In the genomic region with DNA sequence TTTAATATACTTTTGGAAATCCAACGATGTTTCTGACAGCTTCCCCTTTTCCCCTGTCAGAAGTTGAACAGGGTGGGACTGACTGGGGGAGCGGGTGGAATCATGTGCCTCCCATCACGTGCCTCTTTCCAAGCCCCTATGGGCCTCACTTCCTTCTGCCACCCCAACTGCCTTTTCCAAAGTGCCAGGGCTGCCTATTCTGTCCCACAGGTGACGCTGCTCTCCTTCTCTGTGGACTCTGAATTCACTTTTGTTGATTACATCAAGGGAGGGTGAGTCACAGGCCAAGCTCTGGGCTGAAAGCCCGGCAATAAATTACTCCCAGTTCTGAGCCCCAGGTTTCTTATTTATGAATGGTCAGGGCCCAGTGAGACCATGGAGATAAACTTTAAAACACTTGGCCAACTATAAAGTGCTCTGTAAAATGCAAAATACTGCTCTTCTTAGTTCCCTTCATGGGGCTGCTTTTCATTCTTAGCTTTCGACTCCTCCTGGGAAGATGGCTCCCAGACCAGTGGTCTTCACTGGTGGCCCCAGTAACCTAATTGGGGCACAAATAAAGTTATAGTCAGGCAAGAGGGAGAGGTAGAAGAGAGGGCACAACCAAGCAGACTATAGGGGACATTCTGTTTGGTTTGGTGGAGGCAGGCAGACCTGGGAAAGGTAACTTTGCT, we compare ENCODE assay signal across 8 cellular contexts. TPM values are rescaled to one million over a fixed set of nuclear protein-coding genes. Genes with fewer than 3 reads are reported as not detected.
A peak's percentile ranks its signal among the peaks of the same experiment; 100 is the strongest.
DNase-seq lines count a peak whose midpoint lies in the region; ATAC-seq and TF ChIP-seq lines count a peak whose summit lies in the region.

No MANE protein-coding gene starts in this region.

- ATAC-seq in sciatic nerve (peak; percentile 97), GM21737 (IDR thresholded peaks at IDR 0.05; ENCODE audit: unreplicated experiment) (no peak), HG02884 (IDR thresholded peaks at IDR 0.05; ENCODE audit: unreplicated experiment) (no peak), GM18909 (IDR thresholded peaks at IDR 0.05; ENCODE audit: poor library complexity, unreplicated experiment) (no peak)

- POLR2A ChIA-PET in GM10248 (lab: Yijun Ruan, JAX): no interaction called here

- CTCF ChIA-PET in GM10248 (lab: Yijun Ruan, JAX): interaction anchor here (1.2 to 1.6 kb wide), 2 partner anchors 17 to 216 kb away, joined by 4 to 6 read pairs; no protein-coding TSS in a partner anchor

- TF ChIP-seq CTCF in GM10248 (IDR thresholded peaks at IDR 0.05; ENCODE audit: control extremely low read depth, extremely low read depth, low read depth, missing control alignments): peak; percentile 21
- peak in 1 of 2 donors; percentile 69 for TF ChIP-seq CTCF in right atrium auricular region (IDR thresholded peaks at IDR 0.05)

- peak overlapping the region in 1 of 2 donors; percentile 15 for H3K27ac ChIP-seq in right atrium auricular region

- H3K36me3 ChIP-seq in right atrium auricular region: no peaks in the 10 kb centered on the region

- no peaks in the 10 kb centered on the region for H3K9me3 ChIP-seq in right atrium auricular region

- no peak overlapping the region for H3K4me3 ChIP-seq in right atrium auricular region

- intact Hi-C loops in sciatic nerve (cut with DNase I): no loop called here

- no peak for DNase-seq in GM10248 (ENCODE audit: extremely low spot score)
- DNase-seq in NCI-H226: peak; percentile 88
- DNase-seq in amniotic epithelial cell (ENCODE audit: low read depth): peak; percentile 93
- DNase-seq in right atrium auricular region (ENCODE audit: low spot score): peak; percentile 89
- peak; percentile 84 for DNase-seq in sciatic nerve (ENCODE audit: low spot score)

- H3K4me1 ChIP-seq in right atrium auricular region: no peaks in the 10 kb centered on the region

- no peaks in the 10 kb centered on the region for H3K27me3 ChIP-seq in right atrium auricular region

RNA-seq across cellular contexts. Expression of a gene that starts 12.3 kb away (rescaled TPM):
- total RNA-seq in right atrium auricular region: not detected
- not detected for total RNA-seq in sciatic nerve

RNA-seq across cellular contexts. Expression of a gene that starts 15.6 kb away (rescaled TPM):
- total RNA-seq in right atrium auricular region (10 to 100 TPM in 1 of 2 donors, 1 to 10 TPM in 1; 8.8 to 15.3 TPM), sciatic nerve (19.8 TPM)

RNA-seq across cellular contexts. Expression of a gene that starts 33.9 kb away (rescaled TPM):
- total RNA-seq in right atrium auricular region: 10 to 100 TPM; 10.8 to 12.2 TPM
- 31.2 TPM for total RNA-seq in sciatic nerve

RNA-seq across cellular contexts. Expression of a gene that starts 53.8 kb away (rescaled TPM):
- total RNA-seq in right atrium auricular region (10 to 100 TPM; 16.4 to 40.2 TPM), sciatic nerve (26.9 TPM)
